8 cellular contexts compared by ENCODE assay signal in the genomic region with DNA sequence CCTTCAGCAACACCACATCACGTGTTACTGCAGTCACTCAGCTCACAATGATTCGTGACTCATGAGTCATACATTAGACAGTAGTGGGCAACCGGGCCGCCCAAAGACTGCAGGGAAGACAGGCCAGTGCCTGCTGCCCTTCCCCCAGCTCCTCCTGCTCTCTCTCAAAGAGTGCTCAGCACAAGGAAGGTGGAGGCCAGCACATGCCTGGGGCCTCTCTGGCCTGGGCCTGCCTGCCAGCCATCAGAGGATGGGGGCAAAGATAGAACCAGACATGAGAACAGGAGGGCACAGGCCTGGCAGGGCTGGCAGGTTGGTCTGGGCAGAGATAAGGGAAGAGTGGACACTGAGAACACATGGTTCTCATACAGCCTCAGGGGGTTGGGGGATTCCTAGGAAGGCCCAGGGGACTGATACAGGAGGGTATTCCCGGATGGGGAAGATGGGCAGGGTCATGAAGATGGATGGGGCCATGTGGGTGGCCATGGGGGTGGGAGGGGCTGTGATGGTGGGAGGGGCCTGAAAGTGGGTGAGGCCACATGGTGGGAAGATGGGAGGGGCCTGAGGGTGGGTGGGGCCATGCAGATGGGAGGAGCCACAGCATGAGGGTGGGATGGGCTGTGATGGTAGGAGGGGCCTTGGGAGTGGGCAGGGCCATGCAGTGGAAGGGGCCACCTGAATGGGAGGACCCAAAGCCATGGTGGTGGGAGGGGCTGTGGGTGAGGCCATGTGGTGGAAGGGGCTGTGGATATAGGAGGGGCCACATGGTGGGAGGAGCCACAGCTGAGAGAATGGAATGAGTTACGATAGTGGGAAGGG. TPM values are rescaled to one million over a fixed set of nuclear protein-coding genes. Genes with fewer than 3 reads are reported as not detected.
DNase-seq lines count a peak whose midpoint lies in the region; ATAC-seq and TF ChIP-seq lines count a peak whose summit lies in the region.

No MANE protein-coding gene starts in this region.

- ATAC-seq in HCT116 (peak; percentile 89), GM18858 (IDR thresholded peaks at IDR 0.05; ENCODE audit: unreplicated experiment) (no peak), HG03025 (IDR thresholded peaks at IDR 0.05; ENCODE audit: low FRiP score, unreplicated experiment) (no peak)

- no peaks in the 10 kb centered on the region for H3K9me3 ChIP-seq in HCT116 (ENCODE audit: control insufficient read depth in 1 of 2, insufficient read depth in 1 of 2, low read depth in 1 of 2, low read length in 2 of 2)

- peak overlapping the region; percentile 35 for H2AFZ ChIP-seq in HCT116 (ENCODE audit: low read depth, low read length, poor library complexity, severe bottlenecking)

- H3K4me1 Mint-ChIP-seq in Calu3 (ENCODE audit: low read depth, unreplicated experiment): peaks cover 10% of the 10 kb centered on the region

- TF ChIP-seq CTCF in Calu3 (IDR thresholded peaks at IDR 0.05; ENCODE audit: unreplicated experiment): no peak
- TF ChIP-seq CTCF in HCT116 (IDR thresholded peaks at IDR 0.05 in 2 of 3, conservative IDR thresholded peaks at IDR 0.05 in 1 of 3; ENCODE audit: borderline replicate concordance in 1 of 3, insufficient read depth in 1 of 3, low read depth in 2 of 3, low read length in 2 of 3): no peak

- peak overlapping the region; percentile 9 to 54; a peak in 3 of 4 replicates for H3K4me3 ChIP-seq in HCT116 (replicated peaks in 1 of 2; ENCODE audit: low read depth in 1 of 2, low read length in 2 of 2)

- no peaks in the 10 kb centered on the region for H3K9me3 Mint-ChIP-seq in Calu3 (ENCODE audit: low read depth, unreplicated experiment)

- no peaks in the 10 kb centered on the region for H3K27me3 ChIP-seq in HCT116 (ENCODE audit: insufficient read depth, low read length)

- CTCF ChIA-PET in Calu3 (lab: Charles Lee) (interaction anchor here (0.8 to 0.9 kb wide), 2 partner anchors 33 to 99 kb away, joined by 3 to 4 read pairs; no protein-coding TSS in a partner anchor), HCT116 (lab: Charles Lee) (interaction anchor here (0.8 to 0.9 kb wide), 2 partner anchors 175 to 189 kb away, joined by 3 to 8 read pairs; no protein-coding TSS in a partner anchor)

- RAD21 ChIA-PET in HCT116 (lab: Charles Lee; ENCODE audit: low non-redundant PET in 1 of 2, low total read pairs in 2 of 2, uncharacterized antibody in 2 of 2, unreplicated experiment in 2 of 2): interaction anchor here in 1 of 2 experiments (0.6 kb wide), 1 partner anchor 182 kb away, joined by 3 read pairs; no protein-coding TSS in a partner anchor

- no peaks in the 10 kb centered on the region for H3K79me2 ChIP-seq in HCT116 (ENCODE audit: insufficient read depth, low read length)

- DNase-seq in Calu3: peak; percentile 65
- DNase-seq in HCT116 (ENCODE audit: low read depth, low spot score): peak; percentile 90
- DNase-seq in T1000 (lab: John Stamatoyannopoulos, UW): peak; percentile 69
- peak; percentile 53 for DNase-seq in fibroblast of the conjunctiva (ENCODE audit: low read depth)
- DNase-seq in stimulated activated CD4-positive, alpha-beta T cell treated with anti-CD3 and anti-CD28 coated beads, Interleukin-4, amount 100 ng/mL, for 48 hours (ENCODE audit: low read depth in 2 of 2): peak; percentile 15 to 18
- no peak for DNase-seq in NCI-H748 treated with DMSO at 0.1 percent for 48 hours (lab: John Stamatoyannopoulos, UW)

- no peaks in the 10 kb centered on the region for H3K9me2 ChIP-seq in HCT116 (ENCODE audit: insufficient read depth)

- no peaks in the 10 kb centered on the region for H3K27me3 Mint-ChIP-seq in Calu3 (ENCODE audit: unreplicated experiment)

- POLR2A ChIA-PET in HCT116 (lab: Charles Lee): interaction anchor here (0.6 to 1.0 kb wide), 3 partner anchors 29 to 99 kb away, joined by 3 read pairs; a partner anchor contains a TSS

- H3K36me3 ChIP-seq in HCT116 (ENCODE audit: control insufficient read depth in 1 of 2, insufficient read depth in 2 of 2, low read length in 2 of 2): peaks cover 0 to 3% of the 10 kb centered on the region in 2 experiments; a peak in 1 of 4 replicates

- no TSS peak for BruUV-seq in Calu3 (replicated peaks; lab: Mats Ljungman, UMichigan)
- BruUV-seq in HCT116 (replicated peaks; lab: Mats Ljungman, UMichigan): no TSS peak

- H3K27ac ChIP-seq in HCT116 (ENCODE audit: low read depth, low read length): peak overlapping the region; percentile 77

- H3K4me3 Mint-ChIP-seq in Calu3 (ENCODE audit: low read depth, unreplicated experiment): no peak overlapping the region

- intact Hi-C loops in Calu3 (cut with micrococcal nuclease; ENCODE audit: unreplicated experiment): no loop called here
- intact Hi-C loops in HCT116 (cut with micrococcal nuclease): no loop called here

- TF ChIP-seq POLR2A in HCT116 (IDR thresholded peaks at IDR 0.05; ENCODE audit: borderline replicate concordance, extremely low read depth, insufficient read depth, insufficient read length): no peak

- peaks cover 56% of the 10 kb centered on the region for H3K36me3 Mint-ChIP-seq in Calu3 (ENCODE audit: insufficient read depth, unreplicated experiment)

- peak overlapping the region; percentile 94 for H3K4me2 ChIP-seq in HCT116 (ENCODE audit: low read length)

- TF ChIP-seq RAD21 in HCT116 (IDR thresholded peaks at IDR 0.05; ENCODE audit: low read depth): no peak

- peak overlapping the region; percentile 66 for H3K9ac ChIP-seq in HCT116 (ENCODE audit: low read length)

- H3K27ac Mint-ChIP-seq in Calu3 (ENCODE audit: unreplicated experiment): peak overlapping the region; percentile 42

- peaks cover 15 to 25% of the 10 kb centered on the region in 2 experiments for H3K4me1 ChIP-seq in HCT116 (ENCODE audit: control insufficient read depth in 1 of 2, insufficient read depth in 2 of 2, low read length in 2 of 2)

- H4K20me1 ChIP-seq in HCT116 (ENCODE audit: insufficient read depth): no peaks in the 10 kb centered on the region

TF ChIP-seq in HCT116, 20 proteins besides CTCF, POLR2A, EP300 and RAD21:
- TF ChIP-seq FOSL1 (IDR thresholded peaks at IDR 0.05; ENCODE audit: low read depth) (no peak), TCF7L2 (IDR thresholded peaks at IDR 0.05; ENCODE audit: borderline replicate concordance, extremely low read depth, insufficient read depth, insufficient read length) (peak; percentile 25), CEBPB (IDR thresholded peaks at IDR 0.05; ENCODE audit: low read depth) (no peak), EZH2phosphoT487 (IDR thresholded peaks at IDR 0.05; ENCODE audit: borderline replicate concordance) (no peak), SRF (IDR thresholded peaks at IDR 0.05; ENCODE audit: low read depth) (no peak), POLR2AphosphoS5 (IDR thresholded peaks at IDR 0.05; ENCODE audit: low read depth, low read length) (peak; percentile 31; the same call in 1 of the 2 replicates), YY1 (IDR thresholded peaks at IDR 0.05; ENCODE audit: extremely low read depth, insufficient replicate concordance, low read depth, low read length) (peak; percentile 62)
- TF ChIP-seq, protein P1, sequence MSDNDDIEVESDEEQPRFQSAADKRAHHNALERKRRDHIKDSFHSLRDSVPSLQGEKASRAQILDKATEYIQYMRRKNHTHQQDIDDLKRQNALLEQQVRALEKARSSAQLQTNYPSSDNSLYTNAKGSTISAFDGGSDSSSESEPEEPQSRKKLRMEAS (IDR thresholded peaks at IDR 0.05): peak; percentile 85

RNA-seq across cellular contexts. Expression of a gene that starts 29.0 kb away (rescaled TPM):
- total RNA-seq in Calu3 (2022) (26.3 and 28.6 TPM in 2 replicates), HCT116 (2021; ENCODE audit: unreplicated experiment) (32.2 TPM)
- 31.0 and 31.3 TPM in 2 replicates for polyA plus RNA-seq in HCT116 (2012)

RNA-seq across cellular contexts. Expression of a gene that starts 37.7 kb away (rescaled TPM):
- total RNA-seq in Calu3 (2022): 64.6 and 68.4 TPM in 2 replicates
- 31.9 TPM for total RNA-seq in HCT116 (2021; ENCODE audit: unreplicated experiment)
- 28.9 and 41.1 TPM in 2 replicates for polyA plus RNA-seq in HCT116 (2012)
